Comparison of ENCODE assay signal across 9 cellular contexts in genomic region chr20:801678-802077, GRCh38. TPM values are rescaled to one million over a fixed set of nuclear protein-coding genes. Genes with fewer than 3 reads are reported as not detected.
"Had no signal": no experiment of that assay in that cellular context is flagged by ENCODE, and none has a peak within 500 bp of the region (broad histone marks: within the 10 kb centered on the region; RNA-seq: fewer than 3 reads in every experiment).

No MANE protein-coding gene starts in this region.

- ATAC-seq: HepG2, K562 had no signal

- H3K27ac ChIP-seq: HL-60, KMS-11 had no signal

- H3K27ac Mint-ChIP-seq: IgD-negative memory B cell had no signal

- H3K4me3 Mint-ChIP-seq: IgD-negative memory B cell had no signal

- DNase-seq: IMR-90, KBM-7, KG1 had no signal

- H3K4me2 ChIP-seq: KMS-11 had no signal

- H3K4me3 ChIP-seq: K562 had no signal

- H3K36me3 Mint-ChIP-seq: IgD-negative memory B cell had no signal

- FAIRE-seq: HepG2, HTR-8/SVneo, K562 had no signal

- H3K4me1 Mint-ChIP-seq: IgD-negative memory B cell had no signal

RNA-seq across cellular contexts. Expression of gene SLC52A3, which starts 33.4 kb away (rescaled TPM):
- total RNA-seq: HepG2, IMR-90 had no signal
- polyA plus RNA-seq: IgD-negative memory B cell, IMR-90 had no signal
